19 cellular contexts compared by ENCODE assay signal in genomic region chr9:26159575-26160392, GRCh38.
DNase-seq lines count a peak whose midpoint lies in the region; ATAC-seq and TF ChIP-seq lines count a peak whose summit lies in the region.
"Had no signal": no experiment of that assay in that cellular context is flagged by ENCODE, and none has a peak within 500 bp of the region (broad histone marks: within the 10 kb centered on the region; RNA-seq: fewer than 3 reads in every experiment).

No MANE protein-coding gene starts in this region.

- peak; percentile 91 for ATAC-seq in SK-N-SH treated with all-trans-retinoic acid at 6 μM for 48 hours
- ATAC-seq in GM19324 (IDR thresholded peaks at IDR 0.05; ENCODE audit: low FRiP score, unreplicated experiment) = no peak
- ATAC-seq in GM19351 (IDR thresholded peaks at IDR 0.05; ENCODE audit: unreplicated experiment) = no peak
- ATAC-seq: PC-3 had no signal

- peaks cover 16% of the 10 kb centered on the region; the same call in 1 of the 2 replicates for H3K4me1 ChIP-seq in GM23248 (ENCODE audit: insufficient read depth)
- H3K4me1 ChIP-seq: SJCRH30 had no signal

- DNase-seq in AG09309 (ENCODE audit: low read depth) (peak; percentile 16), GM23248 (peak; percentile 15), foreskin fibroblast (peak; percentile 9 to 20), G401 (ENCODE audit: low spot score) (no peak), NCI-H1436 treated with DMSO at 0.1 percent for 48 hours (lab: John Stamatoyannopoulos, UW) (no peak)
- DNase-seq: CD4-positive, alpha-beta T cell; GOT3; MV-4-11; NCI-H1417; NCI-H1930; NCI-H2171; NCI-H446 treated with DMSO at 0.1 percent for 48 hours; NCI-H748 treated with DMSO at 0.1 percent for 48 hours; PC-3; SJCRH30; SW 1271 had no signal

- H4K20me1 ChIP-seq in GM23248 (ENCODE audit: insufficient read depth) = no peaks in the 10 kb centered on the region

- no peak overlapping the region for H3K27ac ChIP-seq in GM23248
- H3K27ac ChIP-seq: SJCRH30 had no signal

- 0 out of 2 replicates have a peak overlapping the region, but pooled peaks have one; percentile 0 for H2AFZ ChIP-seq in GM23248

- no peak overlapping the region for H3K9ac ChIP-seq in GM23248

- H3K4me3 ChIP-seq in AG09309 (ENCODE audit: control insufficient read depth, low read depth, low read length) (no peak overlapping the region), GM23248 (no peak overlapping the region), foreskin fibroblast (ENCODE audit: low read depth in 1 of 2, low read length in 2 of 2) (no peak overlapping the region)
- H3K4me3 ChIP-seq: SJCRH30 had no signal

- WGBS in GM23248 (ENCODE audit: low coverage in 1 of 2, low lambda C conversion rate in 2 of 2, missing lambda C conversion rate in 2 of 2), 2 experiments = 69 to 73% methylated on average over 2 of the region's 2 CpGs

- H3K4me2 ChIP-seq in GM23248 (ENCODE audit: unreplicated experiment) = no peak overlapping the region

- H3K79me2 ChIP-seq in GM23248 (ENCODE audit: insufficient read depth) = no peaks in the 10 kb centered on the region

- H3K9me2 ChIP-seq in GM23248 (ENCODE audit: insufficient read depth) = no peaks in the 10 kb centered on the region

- TF ChIP-seq CTCF in AG09309 (IDR thresholded peaks at IDR 0.05; ENCODE audit: control insufficient read depth, insufficient read depth, low read depth, low read length, missing control alignments) = no peak
- TF ChIP-seq CTCF in foreskin fibroblast (IDR thresholded peaks at IDR 0.05; ENCODE audit: low read depth, low read length) = no peak

- no peaks in the 10 kb centered on the region for H3K9me3 ChIP-seq in GM23248 (ENCODE audit: low read depth)
- H3K9me3 ChIP-seq: SJCRH30 had no signal

- no peaks in the 10 kb centered on the region for H3K27me3 ChIP-seq in GM23248 (replicated peaks; ENCODE audit: insufficient read depth)
- H3K27me3 ChIP-seq: SJCRH30 had no signal

- H3F3A ChIP-seq in GM23248 (ENCODE audit: insufficient read depth) = 0 out of 2 replicates have a peak, but pooled peaks cover 5% of the 10 kb centered on the region

- in situ Hi-C loops in GM23248 (cut with MboI) (no loop called here), G401 (cut with HindIII; ENCODE audit: low sequenced_read_pairs) (no loop called here)

- H3K36me3 ChIP-seq in GM23248 (ENCODE audit: low read depth) = no peaks in the 10 kb centered on the region
- H3K36me3 ChIP-seq: SJCRH30 had no signal

TF ChIP-seq in SK-N-SH treated with all-trans-retinoic acid at 6 μM for 48 hours, 23 proteins besides CTCF, POLR2A, EP300 and RAD21:
- TF ChIP-seq TCF4 (CRISPR knock-in tag; IDR thresholded peaks at IDR 0.05; ENCODE audit: borderline replicate concordance) = peak; percentile 52; the same call in 1 of the 2 replicates
- TF ChIP-seq PATZ1 (CRISPR knock-in tag; IDR thresholded peaks at IDR 0.05; ENCODE audit: borderline replicate concordance) = no peak
- no peak for TF ChIP-seq SNAI2 (CRISPR knock-in tag; IDR thresholded peaks at IDR 0.05)
- no peak for TF ChIP-seq ZNF565 (CRISPR knock-in tag; conservative IDR thresholded peaks at IDR 0.05; ENCODE audit: low read depth)
- no peak for TF ChIP-seq CSRNP3 (CRISPR knock-in tag; IDR thresholded peaks at IDR 0.05)

Comparison
In these comparisons a context has a peak if more than half of its experiments do, and no peak if none do; other contexts are left out.
1. DNase-seq: peak in AG09309 (single experiment), GM23248 (single experiment) and foreskin fibroblast (2 of 2); none in G401 (single experiment) and NCI-H1436 treated with DMSO at 0.1 percent for 48 hours (single experiment).